In the genomic region with DNA sequence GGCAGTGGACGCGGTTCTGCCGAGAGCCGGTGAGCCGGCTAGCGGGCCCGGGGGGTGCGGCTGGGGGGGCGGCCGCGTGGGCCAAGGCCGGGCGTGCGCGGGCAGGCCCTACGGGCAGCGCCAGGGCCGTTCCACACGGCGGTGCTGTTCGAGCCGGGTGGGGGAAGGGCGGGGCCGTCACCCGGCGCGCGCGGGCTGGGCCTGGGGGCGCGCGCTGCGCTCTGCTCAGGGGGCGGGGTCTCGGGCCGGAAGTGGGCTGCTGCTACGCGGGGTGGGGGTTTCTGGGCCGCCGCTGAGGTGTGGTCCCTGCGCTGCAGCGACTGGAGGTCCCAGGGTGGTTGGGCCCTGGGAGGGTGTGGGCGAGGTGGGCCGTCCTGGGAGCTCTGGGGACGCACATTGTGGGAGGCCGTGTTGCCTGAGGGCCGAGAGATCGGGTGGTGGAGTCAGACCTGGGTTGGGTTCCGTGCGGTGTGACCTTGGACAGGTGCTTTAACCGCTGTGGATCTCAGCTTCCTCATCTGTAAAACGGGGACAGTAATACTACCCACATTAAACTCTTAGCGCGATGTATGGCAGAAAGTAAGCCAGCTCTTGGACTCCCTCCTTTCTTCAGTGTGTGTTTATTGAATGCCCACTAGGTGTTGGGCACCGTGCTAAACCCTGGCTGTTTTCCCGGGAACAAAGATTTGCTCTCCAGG, we compare ENCODE assay signal across 8 cellular contexts. TPM values are rescaled to one million over a fixed set of nuclear protein-coding genes. Genes with fewer than 3 reads are reported as not detected.
DNase-seq lines count a peak whose midpoint lies in the region; ATAC-seq and TF ChIP-seq lines count a peak whose summit lies in the region.

No MANE protein-coding gene starts in this region.

- peaks cover 32% of the 10 kb centered on the region for H3K36me3 Mint-ChIP-seq in Caco-2 (ENCODE audit: insufficient read depth, unreplicated experiment)

- CTCF ChIA-PET in Caco-2 (lab: Charles Lee), result interaction anchor here (0.6 to 1.6 kb wide), 11 partner anchors 13 to 337 kb away, joined by 3 to 12 read pairs (median 4); no protein-coding TSS in a partner anchor

- H3K4me1 Mint-ChIP-seq in Caco-2 (ENCODE audit: low read depth, unreplicated experiment), result peaks cover 34% of the 10 kb centered on the region

- H3K9ac ChIP-seq in OCI-LY3 (ENCODE audit: low read length) (peak overlapping the region; percentile 84), parathyroid adenoma (peak overlapping the region; percentile 41)

- H3K27me3 ChIP-seq in Caco-2 (replicated peaks; ENCODE audit: control insufficient read depth, insufficient read depth, low read length) (no peaks in the 10 kb centered on the region), OCI-LY3 (ENCODE audit: low read depth, low read length) (no peaks in the 10 kb centered on the region), parathyroid adenoma (ENCODE audit: control insufficient read depth, insufficient read depth, low read length) (no peaks in the 10 kb centered on the region), upper lobe of right lung (no peaks in the 10 kb centered on the region)

- ATAC-seq in GM19395 (IDR thresholded peaks at IDR 0.05; ENCODE audit: unreplicated experiment), result peak; percentile 64
- peak; percentile 32 for ATAC-seq in HG03520 (IDR thresholded peaks at IDR 0.05; ENCODE audit: unreplicated experiment)
- peak; percentile 93 for ATAC-seq in upper lobe of right lung

- peak in 1 of 2 experiments; percentile 8 for TF ChIP-seq CTCF in Caco-2 (IDR thresholded peaks at IDR 0.05; ENCODE audit: insufficient read depth in 1 of 2, low read depth in 1 of 2, low read length in 1 of 2, severe bottlenecking in 1 of 2, unreplicated experiment in 1 of 2)
- TF ChIP-seq CTCF in OCI-LY3 (IDR thresholded peaks at IDR 0.05; ENCODE audit: low read depth, low read length), result no peak
- no peak for TF ChIP-seq CTCF in parathyroid adenoma (IDR thresholded peaks at IDR 0.05)
- TF ChIP-seq CTCF in upper lobe of right lung (IDR thresholded peaks at IDR 0.05), result no peak

- intact Hi-C loops in Caco-2 (cut with micrococcal nuclease; ENCODE audit: unreplicated experiment), result no loop called here
- intact Hi-C loops in upper lobe of right lung (cut with DNase I), result no loop called here

- H2AFZ ChIP-seq in OCI-LY3 (ENCODE audit: low read depth, low read length) (no peak overlapping the region), parathyroid adenoma (peak overlapping the region; percentile 61)

- DNase-seq in Caco-2 (peak; percentile 86 to 94), germinal center (ENCODE audit: low spot score) (peak; percentile 80), upper lobe of right lung (peak; percentile 88)
- peak; percentile 87 for DNase-seq in activated effector memory CD4-positive, alpha-beta T cell treated with Interleukin-2 at 50 U/mL for 16 hours

- no peaks in the 10 kb centered on the region for H3K9me3 Mint-ChIP-seq in Caco-2 (ENCODE audit: unreplicated experiment)

- no peaks in the 10 kb centered on the region for H3K27me3 Mint-ChIP-seq in Caco-2 (ENCODE audit: insufficient read depth, unreplicated experiment)

- H3K4me3 ChIP-seq in Caco-2 (ENCODE audit: low read depth, low read length) (peak overlapping the region; percentile 65), OCI-LY3 (ENCODE audit: low read length) (peak overlapping the region; percentile 87), parathyroid adenoma (ENCODE audit: low read depth, low read length) (peak overlapping the region; percentile 76), upper lobe of right lung (peak overlapping the region; percentile 78)

- H3K9me3 ChIP-seq in Caco-2 (no peaks in the 10 kb centered on the region), OCI-LY3 (ENCODE audit: insufficient read depth, low read length) (no peaks in the 10 kb centered on the region), parathyroid adenoma (ENCODE audit: control insufficient read depth, low read length) (no peaks in the 10 kb centered on the region), upper lobe of right lung (no peaks in the 10 kb centered on the region)

- H3K27ac Mint-ChIP-seq in Caco-2 (ENCODE audit: unreplicated experiment), result peak overlapping the region; percentile 93

- H3K36me3 ChIP-seq in Caco-2 (ENCODE audit: control insufficient read depth, insufficient read depth, low read length) (no peaks in the 10 kb centered on the region), OCI-LY3 (replicated peaks; ENCODE audit: low read depth, low read length) (peaks cover 9% of the 10 kb centered on the region), parathyroid adenoma (ENCODE audit: control insufficient read depth, insufficient read depth, low read length) (no peaks in the 10 kb centered on the region), upper lobe of right lung (no peaks in the 10 kb centered on the region)

- H4K20me1 ChIP-seq in OCI-LY3 (ENCODE audit: insufficient read depth, low read length), result peaks cover 45% of the 10 kb centered on the region

- peak overlapping the region; percentile 47 for H3K27ac ChIP-seq in OCI-LY3 (ENCODE audit: low read length)
- peak overlapping the region; percentile 84 for H3K27ac ChIP-seq in parathyroid adenoma
- peak overlapping the region; percentile 86 for H3K27ac ChIP-seq in upper lobe of right lung

- H3K4me1 ChIP-seq in Caco-2 (peaks cover 33% of the 10 kb centered on the region), OCI-LY3 (ENCODE audit: low read length) (peaks cover 23% of the 10 kb centered on the region), parathyroid adenoma (peaks cover 6% of the 10 kb centered on the region), upper lobe of right lung (peaks cover 34% of the 10 kb centered on the region)

- POLR2A ChIA-PET in Caco-2 (lab: Charles Lee), result interaction anchor here (0.6 to 1.0 kb wide), 14 partner anchors 10 to 1943 kb away, joined by 3 to 24 read pairs (median 6); partner anchors contain the start of gene DNMT3B

- H3K4me2 ChIP-seq in OCI-LY3 (ENCODE audit: low read length), result peak overlapping the region; percentile 95
- peak overlapping the region; percentile 70 for H3K4me2 ChIP-seq in parathyroid adenoma (ENCODE audit: low read length)

- BruUV-seq in Caco-2 (replicated peaks; lab: Mats Ljungman, UMichigan), result TSS peak; percentile 36

- H3K79me2 ChIP-seq in OCI-LY3 (ENCODE audit: low read length) (peaks cover 54% of the 10 kb centered on the region), parathyroid adenoma (peaks cover 2% of the 10 kb centered on the region)

- peak overlapping the region; percentile 92 for H3K4me3 Mint-ChIP-seq in Caco-2 (ENCODE audit: unreplicated experiment)

RNA-seq across cellular contexts. Expression of gene MAPRE1, which starts 0.4 kb away (rescaled TPM):
- 321 and 336 TPM in 2 replicates for total RNA-seq in Caco-2 (2022)
- total RNA-seq in upper lobe of right lung, result 88.5 TPM

RNA-seq across cellular contexts. Expression of gene EFCAB8, which starts 38.6 kb away (rescaled TPM):
- total RNA-seq in Caco-2 (2022), result 1.8 and 2.0 TPM in 2 replicates
- 0.72 TPM for total RNA-seq in upper lobe of right lung

RNA-seq across cellular contexts. Expression of gene DNMT3B, which starts 58.0 kb away (rescaled TPM):
- total RNA-seq in Caco-2 (2022), result 95.5 and 105 TPM in 2 replicates
- total RNA-seq in upper lobe of right lung, result 0.84 TPM

Comparison
In these comparisons a context has a peak if more than half of its experiments do, and no peak if none do; other contexts are left out.
1. Peak in every context shown above with its lines: DNase-seq, ATAC-seq, H3K4me3 ChIP-seq and H3K27ac ChIP-seq.
2. ATAC-seq: peak in every context shown above with its lines; median percentile 93 in upper lobe of right lung; 64 in GM19395; 32 in HG03520.
3. RNA of gene DNMT3B, which starts 58.0 kb away (total RNA-seq): 95.5 to 105 TPM in Caco-2; 0.84 TPM in upper lobe of right lung (single experiment); every median in the first group is over 10 times any median in the second.